ENCODE assay signal across 1 cellular context in the genomic region with DNA sequence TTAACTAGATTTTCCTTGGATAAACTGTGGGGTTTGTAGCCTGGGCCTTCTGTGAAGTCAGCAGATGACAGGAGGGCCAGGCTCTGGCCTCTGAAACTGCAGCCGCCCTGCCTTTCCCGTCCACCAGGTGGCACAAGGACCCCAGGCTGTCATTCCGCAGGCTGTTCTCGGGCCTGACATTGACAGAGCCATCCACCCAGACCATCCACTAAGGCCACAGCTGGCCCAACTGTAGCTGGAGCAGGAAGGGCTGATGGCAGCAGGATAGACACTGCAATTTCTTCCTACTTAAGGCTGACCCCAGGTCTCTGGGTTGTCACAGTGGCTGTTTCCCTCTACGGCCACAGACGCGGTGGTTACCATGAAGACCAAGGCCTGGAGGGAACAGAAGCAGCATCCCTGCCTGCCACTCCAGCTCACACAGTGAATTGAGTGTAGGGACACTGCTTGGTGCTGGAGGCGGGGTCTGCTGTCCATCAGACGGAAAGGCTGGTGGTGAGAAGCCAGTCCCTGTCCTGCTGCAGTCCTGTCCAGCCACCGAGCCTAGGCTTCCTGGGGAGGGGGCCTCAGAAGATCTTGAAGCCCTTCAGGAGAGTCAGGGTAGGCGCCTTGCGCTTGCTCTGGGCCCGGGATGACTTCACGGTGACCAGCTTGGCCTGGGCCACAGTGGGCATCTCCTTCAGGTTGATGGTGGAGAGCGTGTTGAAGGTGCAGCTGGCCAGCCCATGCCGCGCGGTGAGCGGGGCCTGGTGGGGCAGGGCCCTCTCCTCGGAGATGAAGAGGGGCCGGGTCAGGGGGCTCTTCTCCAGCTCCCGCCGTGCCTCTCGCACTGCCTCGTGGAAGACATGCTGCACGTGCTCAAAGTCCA.
TF ChIP-seq lines count a peak whose summit lies in the region.

No MANE protein-coding gene starts in this region.

TF ChIP-seq in HepG2, 621 proteins besides CTCF, POLR2A, EP300 and RAD21 (continued from another document and continues in another):
- TF ChIP-seq, protein P1, sequence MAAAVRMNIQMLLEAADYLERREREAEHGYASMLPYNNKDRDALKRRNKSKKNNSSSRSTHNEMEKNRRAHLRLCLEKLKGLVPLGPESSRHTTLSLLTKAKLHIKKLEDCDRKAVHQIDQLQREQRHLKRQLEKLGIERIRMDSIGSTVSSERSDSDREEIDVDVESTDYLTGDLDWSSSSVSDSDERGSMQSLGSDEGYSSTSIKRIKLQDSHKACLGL (CRISPR knock-in tag; IDR thresholded peaks at IDR 0.05) = no peak
- TF ChIP-seq ZNF75D (CRISPR knock-in tag; IDR thresholded peaks at IDR 0.05; ENCODE audit: borderline replicate concordance) = no peak
- TF ChIP-seq, protein P2, sequence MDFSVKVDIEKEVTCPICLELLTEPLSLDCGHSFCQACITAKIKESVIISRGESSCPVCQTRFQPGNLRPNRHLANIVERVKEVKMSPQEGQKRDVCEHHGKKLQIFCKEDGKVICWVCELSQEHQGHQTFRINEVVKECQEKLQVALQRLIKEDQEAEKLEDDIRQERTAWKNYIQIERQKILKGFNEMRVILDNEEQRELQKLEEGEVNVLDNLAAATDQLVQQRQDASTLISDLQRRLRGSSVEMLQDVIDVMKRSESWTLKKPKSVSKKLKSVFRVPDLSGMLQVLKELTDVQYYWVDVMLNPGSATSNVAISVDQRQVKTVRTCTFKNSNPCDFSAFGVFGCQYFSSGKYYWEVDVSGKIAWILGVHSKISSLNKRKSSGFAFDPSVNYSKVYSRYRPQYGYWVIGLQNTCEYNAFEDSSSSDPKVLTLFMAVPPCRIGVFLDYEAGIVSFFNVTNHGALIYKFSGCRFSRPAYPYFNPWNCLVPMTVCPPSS (IDR thresholded peaks at IDR 0.05) = no peak
- no peak for TF ChIP-seq ZNF441 (CRISPR knock-in tag; IDR thresholded peaks at IDR 0.05; ENCODE audit: borderline replicate concordance)
- peak; percentile 44; the same call in 1 of the 2 replicates for TF ChIP-seq GATAD2A (CRISPR knock-in tag; IDR thresholded peaks at IDR 0.05)
- peak; percentile 85; the same call in 1 of the 2 replicates for TF ChIP-seq ZSCAN9 (CRISPR knock-in tag; IDR thresholded peaks at IDR 0.05; ENCODE audit: borderline replicate concordance)
- no peak for TF ChIP-seq ZSCAN12 (CRISPR knock-in tag; IDR thresholded peaks at IDR 0.05)
- TF ChIP-seq, protein P3, sequence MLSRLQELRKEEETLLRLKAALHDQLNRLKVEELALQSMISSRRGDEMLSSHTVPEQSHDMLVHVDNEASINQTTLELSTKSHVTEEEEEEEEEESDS (CRISPR knock-in tag; IDR thresholded peaks at IDR 0.05; ENCODE audit: borderline replicate concordance) = no peak
- no peak for TF ChIP-seq NR2C2 (CRISPR knock-in tag; IDR thresholded peaks at IDR 0.05; ENCODE audit: borderline replicate concordance)
- TF ChIP-seq PHF8 (CRISPR knock-in tag; IDR thresholded peaks at IDR 0.05) = 0 out of 2 replicates have a peak, but pooled peaks have one; percentile 19
- no peak for TF ChIP-seq DMAP1 (CRISPR knock-in tag; IDR thresholded peaks at IDR 0.05)
- TF ChIP-seq ZFP82 (CRISPR knock-in tag; IDR thresholded peaks at IDR 0.05; ENCODE audit: borderline replicate concordance) = no peak
- TF ChIP-seq ZFP1 (CRISPR knock-in tag; IDR thresholded peaks at IDR 0.05) = no peak
- TF ChIP-seq NCOA1 (CRISPR knock-in tag; IDR thresholded peaks at IDR 0.05) = no peak; the same call in 1 of the 2 replicates
- TF ChIP-seq MXI1 (IDR thresholded peaks at IDR 0.05; ENCODE audit: borderline replicate concordance, low read depth, low read length) = no peak; the same call in 2 of the 3 replicates
- TF ChIP-seq CENPX (CRISPR knock-in tag; IDR thresholded peaks at IDR 0.05) = no peak
- TF ChIP-seq, protein P4, sequence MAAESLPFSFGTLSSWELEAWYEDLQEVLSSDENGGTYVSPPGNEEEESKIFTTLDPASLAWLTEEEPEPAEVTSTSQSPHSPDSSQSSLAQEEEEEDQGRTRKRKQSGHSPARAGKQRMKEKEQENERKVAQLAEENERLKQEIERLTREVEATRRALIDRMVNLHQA (CRISPR knock-in tag; IDR thresholded peaks at IDR 0.05) = no peak
- no peak for TF ChIP-seq ZNF296 (CRISPR knock-in tag; conservative IDR thresholded peaks at IDR 0.05)
- no peak for TF ChIP-seq NCOA5 (CRISPR knock-in tag; IDR thresholded peaks at IDR 0.05)
- TF ChIP-seq RELA (CRISPR knock-in tag; IDR thresholded peaks at IDR 0.05) = no peak
- no peak for TF ChIP-seq FOXK1 (CRISPR knock-in tag; IDR thresholded peaks at IDR 0.05; ENCODE audit: borderline replicate concordance, low read depth)
- TF ChIP-seq, protein P5, sequence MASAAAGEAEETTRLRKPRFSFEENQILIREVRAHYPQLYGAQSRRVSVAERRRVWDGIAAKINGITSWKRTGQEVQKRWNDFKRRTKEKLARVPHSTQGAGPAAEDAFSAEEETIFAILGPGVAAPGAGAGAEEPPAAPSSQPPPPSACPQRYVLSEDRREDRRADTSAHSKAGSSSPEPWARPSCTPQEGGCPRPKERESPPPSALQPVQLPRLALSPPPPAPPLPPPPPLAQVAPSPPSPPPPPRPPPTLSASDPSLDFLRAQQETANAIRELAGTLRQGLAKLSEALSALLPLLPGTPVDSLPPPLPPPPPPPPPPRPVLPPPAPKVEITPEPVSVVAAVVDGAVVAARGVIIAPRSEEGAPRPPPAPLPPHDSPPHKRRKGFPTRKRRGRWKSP (CRISPR knock-in tag; IDR thresholded peaks at IDR 0.05) = 0 out of 2 replicates have a peak, but pooled peaks have one; percentile 34
- TF ChIP-seq, protein P6, sequence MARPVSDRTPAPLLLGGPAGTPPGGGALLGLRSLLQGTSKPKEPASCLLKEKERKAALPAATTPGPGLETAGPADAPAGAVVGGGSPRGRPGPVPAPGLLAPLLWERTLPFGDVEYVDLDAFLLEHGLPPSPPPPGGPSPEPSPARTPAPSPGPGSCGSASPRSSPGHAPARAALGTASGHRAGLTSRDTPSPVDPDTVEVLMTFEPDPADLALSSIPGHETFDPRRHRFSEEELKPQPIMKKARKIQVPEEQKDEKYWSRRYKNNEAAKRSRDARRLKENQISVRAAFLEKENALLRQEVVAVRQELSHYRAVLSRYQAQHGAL (CRISPR knock-in tag; IDR thresholded peaks at IDR 0.05; ENCODE audit: not compliant biosample characterization) = no peak
- no peak; the same call in 1 of the 2 replicates for TF ChIP-seq ZBTB7B (CRISPR knock-in tag; IDR thresholded peaks at IDR 0.05)
- TF ChIP-seq ZNF350 (CRISPR knock-in tag; IDR thresholded peaks at IDR 0.05; ENCODE audit: borderline replicate concordance, low read depth) = no peak; the same call in 1 of the 2 replicates
- no peak for TF ChIP-seq ZEB1 (IDR thresholded peaks at IDR 0.05; ENCODE audit: insufficient replicate concordance, low read depth)
- no peak for TF ChIP-seq ZKSCAN1 (IDR thresholded peaks at IDR 0.05; ENCODE audit: low read length)
- no peak for TF ChIP-seq GABPA (IDR thresholded peaks at IDR 0.05; ENCODE audit: low read depth, low read length)
- TF ChIP-seq GABPA (CRISPR knock-in tag; IDR thresholded peaks at IDR 0.05; ENCODE audit: low read depth) = no peak
- TF ChIP-seq ZNF10 (CRISPR knock-in tag; IDR thresholded peaks at IDR 0.05; ENCODE audit: borderline replicate concordance, low read depth) = no peak
- TF ChIP-seq ZNF33A (CRISPR knock-in tag; IDR thresholded peaks at IDR 0.05; ENCODE audit: borderline replicate concordance) = no peak
- no peak for TF ChIP-seq MLLT10 (CRISPR knock-in tag; IDR thresholded peaks at IDR 0.05)
- TF ChIP-seq IKZF1 (IDR thresholded peaks at IDR 0.05) = no peak
- TF ChIP-seq SOX13 (IDR thresholded peaks at IDR 0.05) = no peak
- peak in 1 of 2 experiments; percentile 25; a peak in 1 of 4 replicates for TF ChIP-seq SOX13 (CRISPR knock-in tag; conservative IDR thresholded peaks at IDR 0.05 in 1 of 2, IDR thresholded peaks at IDR 0.05 in 1 of 2)
- TF ChIP-seq MAFG (CRISPR knock-in tag; IDR thresholded peaks at IDR 0.05) = no peak
- no peak for TF ChIP-seq CBX1 (IDR thresholded peaks at IDR 0.05; ENCODE audit: low read depth)
- no peak for TF ChIP-seq LCORL (IDR thresholded peaks at IDR 0.05)
- TF ChIP-seq LCORL (CRISPR knock-in tag; IDR thresholded peaks at IDR 0.05) = peak; percentile 48; the same call in 1 of the 2 replicates
- TF ChIP-seq, protein P7, sequence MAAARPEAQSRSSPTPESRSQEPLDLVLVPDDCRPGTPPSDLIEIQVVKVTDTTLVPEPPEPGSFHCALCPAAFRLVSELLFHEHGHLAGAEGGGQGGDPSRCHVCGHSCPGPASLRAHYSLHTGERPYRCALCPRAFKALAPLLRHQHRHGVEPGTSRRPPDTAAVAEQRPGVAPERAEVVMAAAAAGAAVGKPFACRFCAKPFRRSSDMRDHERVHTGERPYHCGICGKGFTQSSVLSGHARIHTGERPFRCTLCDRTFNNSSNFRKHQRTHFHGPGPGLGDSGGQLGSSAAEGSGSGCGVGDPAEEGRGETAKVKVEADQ (CRISPR knock-in tag; IDR thresholded peaks at IDR 0.05; ENCODE audit: borderline replicate concordance) = no peak
- no peak for TF ChIP-seq ZNF180 (CRISPR knock-in tag; IDR thresholded peaks at IDR 0.05; ENCODE audit: borderline replicate concordance, low read depth)
- no peak for TF ChIP-seq ZNF20 (CRISPR knock-in tag; IDR thresholded peaks at IDR 0.05)
- TF ChIP-seq SRY (CRISPR knock-in tag; IDR thresholded peaks at IDR 0.05) = no peak
- TF ChIP-seq HDAC6 (IDR thresholded peaks at IDR 0.05; ENCODE audit: low read depth, low read length) = no peak
- 0 out of 2 replicates have a peak, but pooled peaks have one; percentile 22 for TF ChIP-seq ZNF383 (CRISPR knock-in tag; IDR thresholded peaks at IDR 0.05; ENCODE audit: borderline replicate concordance)
- TF ChIP-seq, protein P8, sequence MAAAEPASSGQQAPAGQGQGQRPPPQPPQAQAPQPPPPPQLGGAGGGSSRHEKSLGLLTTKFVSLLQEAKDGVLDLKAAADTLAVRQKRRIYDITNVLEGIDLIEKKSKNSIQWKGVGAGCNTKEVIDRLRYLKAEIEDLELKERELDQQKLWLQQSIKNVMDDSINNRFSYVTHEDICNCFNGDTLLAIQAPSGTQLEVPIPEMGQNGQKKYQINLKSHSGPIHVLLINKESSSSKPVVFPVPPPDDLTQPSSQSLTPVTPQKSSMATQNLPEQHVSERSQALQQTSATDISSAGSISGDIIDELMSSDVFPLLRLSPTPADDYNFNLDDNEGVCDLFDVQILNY (CRISPR knock-in tag; conservative IDR thresholded peaks at IDR 0.05) = no peak
- TF ChIP-seq, protein P9, sequence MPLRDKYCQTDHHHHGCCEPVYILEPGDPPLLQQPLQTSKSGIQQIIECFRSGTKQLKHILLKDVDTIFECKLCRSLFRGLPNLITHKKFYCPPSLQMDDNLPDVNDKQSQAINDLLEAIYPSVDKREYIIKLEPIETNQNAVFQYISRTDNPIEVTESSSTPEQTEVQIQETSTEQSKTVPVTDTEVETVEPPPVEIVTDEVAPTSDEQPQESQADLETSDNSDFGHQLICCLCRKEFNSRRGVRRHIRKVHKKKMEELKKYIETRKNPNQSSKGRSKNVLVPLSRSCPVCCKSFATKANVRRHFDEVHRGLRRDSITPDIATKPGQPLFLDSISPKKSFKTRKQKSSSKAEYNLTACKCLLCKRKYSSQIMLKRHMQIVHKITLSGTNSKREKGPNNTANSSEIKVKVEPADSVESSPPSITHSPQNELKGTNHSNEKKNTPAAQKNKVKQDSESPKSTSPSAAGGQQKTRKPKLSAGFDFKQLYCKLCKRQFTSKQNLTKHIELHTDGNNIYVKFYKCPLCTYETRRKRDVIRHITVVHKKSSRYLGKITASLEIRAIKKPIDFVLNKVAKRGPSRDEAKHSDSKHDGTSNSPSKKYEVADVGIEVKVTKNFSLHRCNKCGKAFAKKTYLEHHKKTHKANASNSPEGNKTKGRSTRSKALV (CRISPR knock-in tag; IDR thresholded peaks at IDR 0.05) = no peak
- no peak for TF ChIP-seq ZNF720 (CRISPR knock-in tag; IDR thresholded peaks at IDR 0.05)
- no peak for TF ChIP-seq HMG20B (CRISPR knock-in tag; conservative IDR thresholded peaks at IDR 0.05)
- TF ChIP-seq ZNF510 (CRISPR knock-in tag; IDR thresholded peaks at IDR 0.05; ENCODE audit: low read depth) = no peak
- no peak for TF ChIP-seq ZBTB42 (CRISPR knock-in tag; IDR thresholded peaks at IDR 0.05)
- no peak for TF ChIP-seq ZNF724P (CRISPR knock-in tag; IDR thresholded peaks at IDR 0.05; ENCODE audit: borderline replicate concordance)
- no peak; the same call in 1 of the 2 replicates for TF ChIP-seq ZNF589 (CRISPR knock-in tag; conservative IDR thresholded peaks at IDR 0.05)
- no peak for TF ChIP-seq FOXJ3 (CRISPR knock-in tag; IDR thresholded peaks at IDR 0.05; ENCODE audit: borderline replicate concordance)
- no peak for TF ChIP-seq MZF1 (CRISPR knock-in tag; IDR thresholded peaks at IDR 0.05; ENCODE audit: borderline replicate concordance)
- TF ChIP-seq ZNF83 (CRISPR knock-in tag; IDR thresholded peaks at IDR 0.05; ENCODE audit: borderline replicate concordance) = no peak
- no peak for TF ChIP-seq MBNL3 (CRISPR knock-in tag; conservative IDR thresholded peaks at IDR 0.05)
- TF ChIP-seq BRCA1 (CRISPR knock-in tag; IDR thresholded peaks at IDR 0.05) = no peak
- no peak for TF ChIP-seq ZNF850 (CRISPR knock-in tag; conservative IDR thresholded peaks at IDR 0.05)
- no peak for TF ChIP-seq JDP2 (CRISPR knock-in tag; IDR thresholded peaks at IDR 0.05; ENCODE audit: borderline replicate concordance)
- no peak for TF ChIP-seq PRPF4 (IDR thresholded peaks at IDR 0.05; ENCODE audit: low read depth, low read length, poor library complexity, severe bottlenecking)
- TF ChIP-seq TMF1 (CRISPR knock-in tag; IDR thresholded peaks at IDR 0.05; ENCODE audit: low read depth) = no peak
- TF ChIP-seq ZNF746 (CRISPR knock-in tag; IDR thresholded peaks at IDR 0.05) = no peak
- peak; percentile 68 for TF ChIP-seq TEAD3 (CRISPR knock-in tag; optimal IDR thresholded peaks at IDR 0.05; ENCODE audit: borderline replicate concordance)
- no peak for TF ChIP-seq TARDBP (CRISPR knock-in tag; IDR thresholded peaks at IDR 0.05)
- TF ChIP-seq ZNF891 (CRISPR knock-in tag; IDR thresholded peaks at IDR 0.05) = peak; percentile 23; the same call in 1 of the 2 replicates
- peak; percentile 53; the same call in 1 of the 2 replicates for TF ChIP-seq MEIS1 (CRISPR knock-in tag; IDR thresholded peaks at IDR 0.05; ENCODE audit: borderline replicate concordance)
